In genomic region chr11:91188484-91188883, GRCh38 we compare ENCODE assay signal across 28 cellular contexts.
"Had no signal": no experiment of that assay in that cellular context is flagged by ENCODE, and none has a peak within 500 bp of the region (broad histone marks: within the 10 kb centered on the region; RNA-seq: fewer than 3 reads in every experiment).

No MANE protein-coding gene starts in this region.

- H2AFZ ChIP-seq: neural progenitor cell, parathyroid adenoma had no signal

- H3K9me3 Mint-ChIP-seq: nephron; neural progenitor cell; stimulated activated naive CD8-positive, alpha-beta T cell treated with anti-CD3 and anti-CD28 coated beads, Interleukin-15, Interleukin-2, amounts not matched to agents 100 ng/mL and 50 ng/mL, for 24 hours had no signal

- H3K36me3 ChIP-seq: neural progenitor cell, ovary, right lobe of liver, sigmoid colon, stomach, thoracic aorta, thyroid gland, tibial nerve, upper lobe of left lung, vagina had no signal

- H3K4me1 ChIP-seq: neural progenitor cell, parathyroid adenoma, psoas muscle, right lobe of liver, sigmoid colon, stomach, thyroid gland, tibial nerve, upper lobe of left lung, vagina had no signal

- H3K27me3 Mint-ChIP-seq: progenitor cell of endocrine pancreas; stimulated activated naive B cell treated with anti-CD40 and anti-IgM and Interleukin-4, amounts not matched to agents 10 μg/mL and 1 μg/mL and 100 μg/mL, for 72 hours; stimulated activated naive CD8-positive, alpha-beta T cell treated with anti-CD3 and anti-CD28 coated beads, Interleukin-15, Interleukin-2, amounts not matched to agents 100 ng/mL and 50 ng/mL, for 24 hours had no signal

- ATAC-seq: natural killer cell; psoas muscle; right cardiac atrium; right lobe of liver; stimulated activated effector memory CD8-positive, alpha-beta T cell treated with anti-CD3 and anti-CD28 coated beads, Interleukin-12 subunit alpha, Interleukin-12 subunit beta, amount 100 ng/mL, for 72 hours; stimulated activated naive B cell treated with anti-CD40 and anti-IgM and Interleukin-4, amounts not matched to agents 10 μg/mL and 1 μg/mL and 100 μg/mL, for 72 hours had no signal

- H3K4me3 Mint-ChIP-seq: natural killer cell; nephron; neural progenitor cell; stimulated activated effector memory CD8-positive, alpha-beta T cell treated with anti-CD3 and anti-CD28 coated beads, Interleukin-12 subunit alpha, Interleukin-12 subunit beta, amount 100 ng/mL, for 72 hours; stimulated activated naive B cell treated with anti-CD40 and anti-IgM and Interleukin-4, amounts not matched to agents 10 μg/mL and 1 μg/mL and 100 μg/mL, for 72 hours; stimulated activated naive CD8-positive, alpha-beta T cell treated with anti-CD3 and anti-CD28 coated beads, Interleukin-15, Interleukin-2, amounts not matched to agents 100 ng/mL and 50 ng/mL, for 24 hours had no signal

- H3K4me3 ChIP-seq: neural progenitor cell, ovary, psoas muscle, right lobe of liver, sigmoid colon, stomach, thoracic aorta, thyroid gland, tibial nerve, upper lobe of left lung, vagina had no signal

- H3K27ac Mint-ChIP-seq: natural killer cell; nephron; neural progenitor cell; progenitor cell of endocrine pancreas; stimulated activated effector memory CD8-positive, alpha-beta T cell treated with anti-CD3 and anti-CD28 coated beads, Interleukin-12 subunit alpha, Interleukin-12 subunit beta, amount 100 ng/mL, for 72 hours; stimulated activated naive B cell treated with anti-CD40 and anti-IgM and Interleukin-4, amounts not matched to agents 10 μg/mL and 1 μg/mL and 100 μg/mL, for 72 hours; stimulated activated naive CD8-positive, alpha-beta T cell treated with anti-CD3 and anti-CD28 coated beads, Interleukin-15, Interleukin-2, amounts not matched to agents 100 ng/mL and 50 ng/mL, for 24 hours had no signal

- DNase-seq: natural killer cell; occipital lobe; ovary; posterior cingulate gyrus; psoas muscle; right cardiac atrium; right lobe of liver; sigmoid colon; small intestine; stimulated activated CD4-positive, alpha-beta T cell treated with anti-CD3 and anti-CD28 coated beads, Interleukin-15, amount 100 ng/mL, for 24 hours; stimulated activated CD4-positive, alpha-beta T cell treated with anti-CD3 and anti-CD28 coated beads, Interleukin-2, amount 100 ng/mL, for 24 hours; stimulated activated CD4-positive, alpha-beta T cell treated with anti-CD3 and anti-CD28 coated beads, Interleukin-2, amount 100 ng/mL, for 48 hours; stimulated activated CD4-positive, alpha-beta T cell treated with anti-CD3 and anti-CD28 coated beads, Interleukin-4, amount 100 ng/mL, for 24 hours; stimulated activated naive B cell treated with anti-CD40 and anti-IgM and Interleukin-4, amounts not matched to agents 10 μg/mL and 1 μg/mL and 100 μg/mL, for 72 hours; stimulated activated naive CD4-positive, alpha-beta T cell treated with Interleukin-2 at 50 U/mL for 16 hours; stomach; thyroid gland; trophoblast cell; upper lobe of left lung had no signal

- H3K9me3 ChIP-seq: ovary, psoas muscle, right lobe of liver, sigmoid colon, thoracic aorta, thyroid gland, tibial nerve, upper lobe of left lung, vagina had no signal

- H3K27me3 ChIP-seq: neural progenitor cell, ovary, right lobe of liver, sigmoid colon, stomach, thyroid gland, tibial nerve, upper lobe of left lung, vagina had no signal

- H3K27ac ChIP-seq: neural progenitor cell, ovary, parathyroid adenoma, psoas muscle, right lobe of liver, sigmoid colon, stomach, thoracic aorta, thyroid gland, tibial nerve, upper lobe of left lung, vagina had no signal

- H3K36me3 Mint-ChIP-seq: natural killer cell; neural progenitor cell; stimulated activated effector memory CD8-positive, alpha-beta T cell treated with anti-CD3 and anti-CD28 coated beads, Interleukin-12 subunit alpha, Interleukin-12 subunit beta, amount 100 ng/mL, for 72 hours; stimulated activated naive B cell treated with anti-CD40 and anti-IgM and Interleukin-4, amounts not matched to agents 10 μg/mL and 1 μg/mL and 100 μg/mL, for 72 hours had no signal

- H3K79me2 ChIP-seq: parathyroid adenoma had no signal

- H3K9ac ChIP-seq: neural progenitor cell, parathyroid adenoma had no signal

- H3K4me2 ChIP-seq: neural progenitor cell had no signal

- H3K4me1 Mint-ChIP-seq: natural killer cell; nephron; neural progenitor cell; stimulated activated effector memory CD8-positive, alpha-beta T cell treated with anti-CD3 and anti-CD28 coated beads, Interleukin-12 subunit alpha, Interleukin-12 subunit beta, amount 100 ng/mL, for 72 hours; stimulated activated naive B cell treated with anti-CD40 and anti-IgM and Interleukin-4, amounts not matched to agents 10 μg/mL and 1 μg/mL and 100 μg/mL, for 72 hours had no signal
